Comparison of ENCODE assay signal across 10 cellular contexts in genomic region chr22:24392218-24392931, GRCh38. TPM values are rescaled to one million over a fixed set of nuclear protein-coding genes. Genes with fewer than 3 reads are reported as not detected.
A peak's percentile ranks its signal among the peaks of the same experiment; 100 is the strongest.
DNase-seq lines count a peak whose midpoint lies in the region; ATAC-seq, FAIRE-seq and TF ChIP-seq lines count a peak whose summit lies in the region.
"Had no signal": no experiment of that assay in that cellular context is flagged by ENCODE, and none has a peak within 500 bp of the region (broad histone marks: within the 10 kb centered on the region; RNA-seq: fewer than 3 reads in every experiment).

No MANE protein-coding gene starts in this region.

- peaks cover 14% of the 10 kb centered on the region for H3K36me3 Mint-ChIP-seq in astrocyte (ENCODE audit: low read depth, unreplicated experiment)
- H3K36me3 Mint-ChIP-seq in naive thymus-derived CD4-positive, alpha-beta T cell: peaks cover 4 to 32% (median 12%) of the 10 kb centered on the region in 5 donors

- H3K4me1 ChIP-seq in HEK293 (ENCODE audit: control insufficient read depth, insufficient read depth, low read length): peaks cover 20% of the 10 kb centered on the region
- peaks cover 7% of the 10 kb centered on the region for H3K4me1 ChIP-seq in astrocyte (ENCODE audit: insufficient read depth, low read length)
- H3K4me1 ChIP-seq in naive thymus-derived CD4-positive, alpha-beta T cell (ENCODE audit: control insufficient read depth in 2 of 2, insufficient read depth in 2 of 2, low read length in 2 of 2): no peaks in the 10 kb centered on the region
- peaks cover 9 to 36% (median 9%) of the 10 kb centered on the region in 3 donors for H3K4me1 ChIP-seq in esophagus squamous epithelium

- H4K20me1 ChIP-seq in astrocyte (ENCODE audit: insufficient read depth, low read length): peaks cover 3% of the 10 kb centered on the region

- H3K9me3 Mint-ChIP-seq in astrocyte (ENCODE audit: unreplicated experiment): no peaks in the 10 kb centered on the region
- H3K9me3 Mint-ChIP-seq in naive thymus-derived CD4-positive, alpha-beta T cell: peaks cover 0 to 2% (median 0%) of the 10 kb centered on the region in 11 donors

- CTCF ChIA-PET in BJ (lab: Yijun Ruan, JAX) (interaction anchor here (1.3 kb wide), 2 partner anchors 9 kb away, joined by 3 to 4 read pairs; no protein-coding TSS in a partner anchor), HEK293 (lab: Yijun Ruan, JAX) (interaction anchor here (0.6 kb wide), 1 partner anchor 377 kb away, joined by 4 read pairs; no protein-coding TSS in a partner anchor)
- CTCF ChIA-PET in naive thymus-derived CD4-positive, alpha-beta T cell (lab: Charles Lee): no interaction called here

- H3K27me3 Mint-ChIP-seq in astrocyte (ENCODE audit: low read depth, unreplicated experiment): no peaks in the 10 kb centered on the region
- H3K27me3 Mint-ChIP-seq in naive thymus-derived CD4-positive, alpha-beta T cell: no peaks in the 10 kb centered on the region
- H3K27me3 Mint-ChIP-seq: CD4-positive, alpha-beta memory T cell had no signal

- DNase-seq in BJ (ENCODE audit: low read depth) (peak; percentile 71), astrocyte (ENCODE audit: low read depth) (no peak), esophagus squamous epithelium (lab: John Stamatoyannopoulos, UW) (no peak)
- DNase-seq in naive thymus-derived CD4-positive, alpha-beta T cell: no peak
- DNase-seq: CD4-positive, alpha-beta memory T cell; foreskin melanocyte had no signal

- TF ChIP-seq POLR2A in esophagus squamous epithelium (IDR thresholded peaks at IDR 0.05): no peak

- FAIRE-seq in astrocyte (lab: Jason Lieb, UNC): peak; percentile 26

- no peak overlapping the region for H3K4me3 Mint-ChIP-seq in astrocyte (ENCODE audit: unreplicated experiment)
- H3K4me3 Mint-ChIP-seq in naive thymus-derived CD4-positive, alpha-beta T cell: peak overlapping the region in 1 of 10 donors; percentile 57
- H3K4me3 Mint-ChIP-seq: CD4-positive, alpha-beta memory T cell had no signal

- peak overlapping the region; percentile 26 for H3K4me2 ChIP-seq in astrocyte (ENCODE audit: low read length)

- no peak for TF ChIP-seq CTCF in BJ (IDR thresholded peaks at IDR 0.05; ENCODE audit: insufficient read depth, low read depth, low read length)
- TF ChIP-seq CTCF in HEK293 (tag by site-specific recombination; IDR thresholded peaks at IDR 0.05): no peak
- TF ChIP-seq CTCF in astrocyte (IDR thresholded peaks at IDR 0.05; ENCODE audit: insufficient read depth, low read depth, low read length): no peak
- TF ChIP-seq CTCF in esophagus squamous epithelium (IDR thresholded peaks at IDR 0.05): no peak

- H3K79me2 ChIP-seq in astrocyte (ENCODE audit: insufficient read depth, low read length): no peaks in the 10 kb centered on the region

- H3K9me3 ChIP-seq in HEK293 (ENCODE audit: control insufficient read depth, insufficient read depth, low read depth, low read length) (no peaks in the 10 kb centered on the region), astrocyte (ENCODE audit: insufficient read depth, low read depth, low read length) (no peaks in the 10 kb centered on the region), esophagus squamous epithelium (no peaks in the 10 kb centered on the region)
- no peaks in the 10 kb centered on the region for H3K9me3 ChIP-seq in naive thymus-derived CD4-positive, alpha-beta T cell (ENCODE audit: control insufficient read depth in 2 of 3, low read length in 3 of 3)
- H3K9me3 ChIP-seq: right atrium auricular region had no signal

- H2AFZ ChIP-seq in astrocyte (ENCODE audit: low read depth, low read length): no peak overlapping the region

- H3K4me3 ChIP-seq in BJ (ENCODE audit: low read depth, low read length) (no peak overlapping the region), HEK293 (ENCODE audit: low read depth, low read length) (no peak overlapping the region), astrocyte (ENCODE audit: insufficient read depth, low read depth, low read length) (no peak overlapping the region), esophagus squamous epithelium (no peak overlapping the region)
- H3K4me3 ChIP-seq in naive thymus-derived CD4-positive, alpha-beta T cell (ENCODE audit: low read length): no peak overlapping the region
- H3K4me3 ChIP-seq: right atrium auricular region had no signal

- H3K27me3 ChIP-seq in BJ (ENCODE audit: control insufficient read depth, insufficient read depth, low read length) (no peaks in the 10 kb centered on the region), astrocyte (ENCODE audit: insufficient read depth, low read length) (no peaks in the 10 kb centered on the region), esophagus squamous epithelium (no peaks in the 10 kb centered on the region)
- no peaks in the 10 kb centered on the region for H3K27me3 ChIP-seq in naive thymus-derived CD4-positive, alpha-beta T cell (ENCODE audit: control insufficient read depth in 2 of 2, insufficient read depth in 2 of 2, low read length in 2 of 2)
- H3K27me3 ChIP-seq: right atrium auricular region had no signal

- peak; percentile 74 for ATAC-seq in naive thymus-derived CD4-positive, alpha-beta T cell
- ATAC-seq in GM21619 (IDR thresholded peaks at IDR 0.05; ENCODE audit: unreplicated experiment) (no peak), HG02884 (IDR thresholded peaks at IDR 0.05; ENCODE audit: unreplicated experiment) (no peak)

- POLR2A ChIA-PET in BJ (lab: Charles Lee) (interaction anchor here (0.5 kb wide), 1 partner anchor 72 kb away, joined by 3 read pairs; no protein-coding TSS in a partner anchor), HEK293 (lab: Yijun Ruan, JAX) (interaction anchor here (1.3 kb wide), 1 partner anchor 11 kb away, joined by 5 read pairs; no protein-coding TSS in a partner anchor)
- POLR2A ChIA-PET in naive thymus-derived CD4-positive, alpha-beta T cell (lab: Charles Lee): no interaction called here

- H3K27ac Mint-ChIP-seq in astrocyte (ENCODE audit: unreplicated experiment): no peak overlapping the region
- peak overlapping the region in 4 of 9 donors; percentile 16 to 59 (median 36) for H3K27ac Mint-ChIP-seq in naive thymus-derived CD4-positive, alpha-beta T cell

- intact Hi-C loops in naive thymus-derived CD4-positive, alpha-beta T cell (cut with micrococcal nuclease): loop anchor here in 1 of 2 donors (10.0 kb wide), 1 partner anchor 68 kb away; no protein-coding TSS in a partner anchor
- intact Hi-C loops in esophagus squamous epithelium (cut with DNase I): no loop called here

- 84 to 91% methylated on average over 3 to 4 of the region's 4 CpGs for WGBS in esophagus squamous epithelium, 2 donors

- H3K4me1 Mint-ChIP-seq in astrocyte (ENCODE audit: low read depth, unreplicated experiment): peaks cover 21% of the 10 kb centered on the region
- H3K4me1 Mint-ChIP-seq in naive thymus-derived CD4-positive, alpha-beta T cell: peaks cover 17 to 34% (median 29%) of the 10 kb centered on the region in 7 donors
- H3K4me1 Mint-ChIP-seq: CD4-positive, alpha-beta memory T cell had no signal

- H3K36me3 ChIP-seq in BJ (ENCODE audit: control insufficient read depth, insufficient read depth, low read length) (peaks cover 1% of the 10 kb centered on the region; the same call in 1 of the 2 replicates), HEK293 (ENCODE audit: control insufficient read depth in 2 of 2, insufficient read depth in 1 of 2, low read length in 2 of 2) (peaks cover 8 to 44% of the 10 kb centered on the region in 2 experiments), astrocyte (ENCODE audit: insufficient read depth, low read length) (peaks cover 6% of the 10 kb centered on the region), esophagus squamous epithelium (peaks cover 0 to 31% (median 0%) of the 10 kb centered on the region in 3 donors)
- H3K36me3 ChIP-seq in naive thymus-derived CD4-positive, alpha-beta T cell (ENCODE audit: control insufficient read depth in 2 of 3, insufficient read depth in 3 of 3, low read length in 3 of 3): peaks cover 0 to 5% (median 0%) of the 10 kb centered on the region in 3 experiments

- H3K9ac ChIP-seq in astrocyte (ENCODE audit: low read length): no peak overlapping the region

- H3K27ac ChIP-seq in HEK293 (ENCODE audit: extremely low read depth, low read depth, low read length) (no peak overlapping the region), astrocyte (ENCODE audit: low read depth, low read length) (no peak overlapping the region), esophagus squamous epithelium (peak overlapping the region in 2 of 4 donors; percentile 38 to 60)
- no peak overlapping the region for H3K27ac ChIP-seq in naive thymus-derived CD4-positive, alpha-beta T cell (ENCODE audit: low read depth, low read length)

TF ChIP-seq in HEK293, 187 proteins besides CTCF, POLR2A, EP300 and RAD21 (continues in another document):
- peak; percentile 47; the same call in 1 of the 2 replicates for TF ChIP-seq FEZF1 (tag by site-specific recombination; IDR thresholded peaks at IDR 0.05)
- 0 out of 2 replicates have a peak, but pooled peaks have one; percentile 41 for TF ChIP-seq OSR2 (tag by site-specific recombination; IDR thresholded peaks at IDR 0.05)
- peak; percentile 88 for TF ChIP-seq SCRT1 (tag by site-specific recombination; IDR thresholded peaks at IDR 0.05; ENCODE audit: borderline replicate concordance)
- peak; percentile 65; the same call in 1 of the 2 replicates for TF ChIP-seq PRDM6 (tag by site-specific recombination; IDR thresholded peaks at IDR 0.05)
- no peak for TF ChIP-seq ZSCAN30 (tag by site-specific recombination; IDR thresholded peaks at IDR 0.05)

RNA-seq across cellular contexts. Expression of gene ADORA2A, which starts 35.0 kb away (rescaled TPM):
- 0.97 and 2.8 TPM in 2 replicates for polyA plus RNA-seq in BJ (2011; rRNA removed)
- 0.82 and 5.9 TPM in 2 replicates for polyA minus RNA-seq in BJ (2011; rRNA and poly(A)+ RNA removed)
- total RNA-seq in astrocyte (2.2 and 3.9 TPM in 2 replicates), esophagus squamous epithelium (1 to 10 TPM; 1.0 to 4.0 (median 2.4) TPM)
- 10 to 100 TPM; 22.5 to 43.7 (median 33.4) TPM for total RNA-seq in naive thymus-derived CD4-positive, alpha-beta T cell
- polyA plus RNA-seq in naive thymus-derived CD4-positive, alpha-beta T cell: 100 to 1,000 TPM in 1 of 2 donors, 10 to 100 TPM in 1; 79.5 to 127 TPM
